26 cellular contexts compared by ENCODE assay signal in genomic region chr9:118215544-118215943, GRCh38.
DNase-seq lines count a peak whose midpoint lies in the region; ATAC-seq, FAIRE-seq and TF ChIP-seq lines count a peak whose summit lies in the region.
"Had no signal": no experiment of that assay in that cellular context is flagged by ENCODE, and none has a peak within 500 bp of the region (broad histone marks: within the 10 kb centered on the region; RNA-seq: fewer than 3 reads in every experiment).

No MANE protein-coding gene starts in this region.

- H2AFZ ChIP-seq in SK-N-SH (ENCODE audit: low read depth) (no peak overlapping the region), H1 (ENCODE audit: low read length) (no peak overlapping the region)

- H4K8ac ChIP-seq in H1 (ENCODE audit: extremely low read depth, insufficient read depth, low read length), result no peak overlapping the region

- no peaks in the 10 kb centered on the region for H3K27me3 ChIP-seq in SK-N-SH (ENCODE audit: insufficient read depth)
- no peaks in the 10 kb centered on the region for H3K27me3 ChIP-seq in H1 (replicated peaks in 1 of 4; ENCODE audit: control insufficient read depth in 3 of 4, extremely low read depth in 1 of 4, insufficient read depth in 3 of 4, low read length in 3 of 4)
- H3K27me3 ChIP-seq in thyroid gland, result no peaks in the 10 kb centered on the region
- H3K27me3 ChIP-seq: BLaER1 had no signal

- H2BK5ac ChIP-seq in H1 (ENCODE audit: low read depth, low read length), result no peak overlapping the region

- H3K18ac ChIP-seq in H1 (ENCODE audit: extremely low read depth, low read length), result no peak overlapping the region

- H3K9me3 Mint-ChIP-seq in activated naive CD4-positive, alpha-beta T cell treated with anti-CD3 and anti-CD28 coated beads, Interleukin-2, amount 50 U/mL, for 72 hours, result peaks cover 8 to 13% of the 10 kb centered on the region in 2 donors
- H3K9me3 Mint-ChIP-seq: H9 had no signal

- H3K27ac ChIP-seq in SK-N-SH (ENCODE audit: low read depth in 2 of 2, low read length in 1 of 2), result no peak overlapping the region
- H3K27ac ChIP-seq in H1 (ENCODE audit: low read depth, low read length), result no peak overlapping the region
- no peak overlapping the region for H3K27ac ChIP-seq in thyroid gland
- H3K27ac ChIP-seq: BLaER1, SK-N-MC had no signal

- H4K20me1 ChIP-seq in SK-N-SH (ENCODE audit: insufficient read depth) (no peaks in the 10 kb centered on the region), H1 (replicated peaks in 1 of 2; ENCODE audit: control insufficient read depth in 1 of 2, insufficient read depth in 2 of 2, low read length in 2 of 2) (no peaks in the 10 kb centered on the region)
- H4K20me1 ChIP-seq: BLaER1 had no signal

- H3K23ac ChIP-seq in H1 (ENCODE audit: insufficient read length), result no peak overlapping the region

- H3K36me3 ChIP-seq in SK-N-SH (replicated peaks in 1 of 2; ENCODE audit: control insufficient read depth in 1 of 2, insufficient read depth in 2 of 2, low read length in 1 of 2) (no peaks in the 10 kb centered on the region), H1 (ENCODE audit: control insufficient read depth in 2 of 4, insufficient read depth in 4 of 4, low read length in 3 of 4) (no peaks in the 10 kb centered on the region), thyroid gland (no peaks in the 10 kb centered on the region)
- H3K36me3 ChIP-seq: BLaER1 had no signal

- H2BK120ac ChIP-seq in H1 (replicated peaks; ENCODE audit: low read depth, low read length), result no peak overlapping the region

- no peak overlapping the region for H2BK15ac ChIP-seq in H1 (ENCODE audit: low read length)

- no peak overlapping the region for H2BK20ac ChIP-seq in H1 (ENCODE audit: low read length)

- no peak overlapping the region for H3K56ac ChIP-seq in H1 (replicated peaks; ENCODE audit: insufficient read length, low read depth, low read length)

- H3K36me3 Mint-ChIP-seq in activated naive CD4-positive, alpha-beta T cell treated with anti-CD3 and anti-CD28 coated beads, Interleukin-2, amount 50 U/mL, for 72 hours, result no peaks in the 10 kb centered on the region
- H3K36me3 Mint-ChIP-seq: T-cell had no signal

- no peaks in the 10 kb centered on the region for H3F3A ChIP-seq in SK-N-SH (replicated peaks; ENCODE audit: insufficient read depth)

- no peak overlapping the region for H3K14ac ChIP-seq in H1 (ENCODE audit: insufficient read length)

- no peak overlapping the region for H3K4ac ChIP-seq in H1 (replicated peaks; ENCODE audit: insufficient read length, low read depth, low read length)

- H3K9me3 ChIP-seq in SK-N-SH (no peaks in the 10 kb centered on the region), H1 (ENCODE audit: insufficient read depth in 2 of 2, low read depth in 1 of 2, low read length in 1 of 2) (no peaks in the 10 kb centered on the region), thyroid gland (no peaks in the 10 kb centered on the region)
- H3K9me3 ChIP-seq: BLaER1 had no signal

- no peaks in the 10 kb centered on the region for H3K79me1 ChIP-seq in H1 (ENCODE audit: low read depth, low read length)

- no peaks in the 10 kb centered on the region for H3K79me2 ChIP-seq in SK-N-SH (ENCODE audit: insufficient read depth)
- H3K79me2 ChIP-seq in H1 (ENCODE audit: control insufficient read depth in 1 of 2, insufficient read depth in 2 of 2, low read length in 2 of 2), result no peaks in the 10 kb centered on the region

- H3K9ac ChIP-seq in SK-N-SH, result no peak overlapping the region
- no peak overlapping the region for H3K9ac ChIP-seq in H1 (replicated peaks in 1 of 4; ENCODE audit: extremely low read depth in 1 of 4, low read depth in 3 of 4, low read length in 3 of 4)
- H3K9ac ChIP-seq: BLaER1 had no signal

- H3K9me2 ChIP-seq in SK-N-SH, result no peaks in the 10 kb centered on the region

- no peak overlapping the region for H3K4me3 ChIP-seq in SK-N-SH (ENCODE audit: low read depth in 2 of 2, low read length in 1 of 2)
- no peak overlapping the region for H3K4me3 ChIP-seq in H1 (ENCODE audit: extremely low read depth in 1 of 4, insufficient read depth in 2 of 4, low read depth in 3 of 4, low read length in 4 of 4)
- H3K4me3 ChIP-seq in thyroid gland (replicated peaks in 1 of 3), result no peak overlapping the region
- H3K4me3 ChIP-seq: BLaER1, K562, SK-N-MC had no signal

- no peak overlapping the region for H2BK12ac ChIP-seq in H1 (ENCODE audit: low read depth, low read length)

- DNase-seq in SK-N-SH (no peak), NCI-H69 (lab: John Stamatoyannopoulos, UW) (peak; percentile 37), H1 (ENCODE audit: low read depth in 1 of 2, low spot score in 2 of 2) (no peak), renal cortical epithelial cell (ENCODE audit: low read depth) (peak; percentile 2), thyroid gland (no peak)
- DNase-seq in activated CD4-positive, alpha-beta T cell treated with anti-CD3 and anti-CD28 coated beads, Interleukin-2, amount 50 U/mL, for 48 hours, result no peak
- DNase-seq in activated naive CD4-positive, alpha-beta T cell treated with anti-CD3 and anti-CD28 coated beads, Interleukin-2, amount 50 U/mL, for 72 hours (ENCODE audit: low spot score in 2 of 2), result no peak
- DNase-seq: CD4-positive, alpha-beta T cell; COR-L47; EL; GF-D8; H9; HFFc6; NCI-H1092; NCI-H146; NCI-H2029; NCI-H2227 treated with DMSO at 0.1 percent for 48 hours; NCI-H510A; PC-3; RPMI8226; SHP77 treated with DMSO at 0.1 percent for 48 hours; T-cell had no signal

- ATAC-seq in SK-N-SH treated with all-trans-retinoic acid at 6 μM for 48 hours, result no peak
- ATAC-seq in activated naive CD4-positive, alpha-beta T cell treated with anti-CD3 and anti-CD28 coated beads, Interleukin-2, amount 50 U/mL, for 72 hours, result no peak
- ATAC-seq: K562, PC-3, T-cell had no signal

- TF ChIP-seq CTCF in SK-N-SH (IDR thresholded peaks at IDR 0.05) (no peak), H1 (IDR thresholded peaks at IDR 0.05; ENCODE audit: control extremely low read depth in 1 of 3, insufficient read depth in 1 of 3, low read depth in 1 of 3, low read length in 3 of 3) (no peak), thyroid gland (IDR thresholded peaks at IDR 0.05) (no peak)

- intact Hi-C loops in thyroid gland (cut with DNase I), result no loop called here

- H3K23me2 ChIP-seq in H1 (ENCODE audit: low read depth, low read length), result no peaks in the 10 kb centered on the region; the same call in 1 of the 2 replicates

- TF ChIP-seq EP300 in SK-N-SH (IDR thresholded peaks at IDR 0.05; ENCODE audit: borderline replicate concordance in 1 of 2, low read depth in 1 of 2, low read length in 1 of 2) (no peak), H1 (IDR thresholded peaks at IDR 0.05; ENCODE audit: borderline replicate concordance in 1 of 2, low read depth in 2 of 2, low read length in 2 of 2) (no peak)

- no peak for FAIRE-seq in H1 (lab: Jason Lieb, UNC)
- FAIRE-seq: K562 had no signal

- CTCF ChIA-PET in SK-N-SH (lab: Yijun Ruan, JAX) (no interaction called here), H1 (lab: Charles Lee; ENCODE audit: partially characterized antibody) (interaction anchor here (0.7 to 1.5 kb wide), 3 partner anchors 9 to 296 kb away, joined by 3 to 4 read pairs (median 3); no protein-coding TSS in a partner anchor)

- no peak overlapping the region for H3K27ac Mint-ChIP-seq in activated naive CD4-positive, alpha-beta T cell treated with anti-CD3 and anti-CD28 coated beads, Interleukin-2, amount 50 U/mL, for 72 hours
- H3K27ac Mint-ChIP-seq: CD4-positive, alpha-beta T cell; H9; HFFc6; T-cell had no signal

- H3K4me2 ChIP-seq in SK-N-SH (no peak overlapping the region), H1 (ENCODE audit: insufficient read depth in 1 of 2, low read depth in 2 of 2, low read length in 2 of 2) (no peak overlapping the region)
- H3K4me2 ChIP-seq: BLaER1 had no signal

- H4K5ac ChIP-seq in H1 (ENCODE audit: insufficient read length, low read depth, low read length), result no peak overlapping the region

- POLR2A ChIA-PET in SK-N-SH (lab: Yijun Ruan, JAX), result no interaction called here
- POLR2A ChIA-PET in H1 (lab: Charles Lee; ENCODE audit: partially characterized antibody), result no interaction called here

- no peak overlapping the region for H2AK5ac ChIP-seq in H1 (ENCODE audit: low read depth, low read length)

- WGBS in SK-N-SH (ENCODE audit: low lambda C conversion rate), result 16% methylated on average over 1 of the region's 1 CpG
- WGBS in H1 (ENCODE audit: extremely low coverage in 1 of 2, insufficient coverage in 1 of 2, insufficient read length in 1 of 2, insufficient replicate concordance in 2 of 2, low coverage in 1 of 2, low lambda C conversion rate in 2 of 2, missing lambda C conversion rate in 1 of 2), 2 experiments, result 96% methylated on average over 1 of the region's 1 CpG; no CpG with 5 or more reads in 1 of the 2 experiments
- WGBS in thyroid gland, 2 donors, result 68 to 79% methylated on average over 1 of the region's 1 CpG

- H3K4me1 ChIP-seq in SK-N-SH (ENCODE audit: control insufficient read depth in 1 of 2, insufficient read depth in 2 of 2, low read depth in 1 of 2, low read length in 1 of 2) (no peaks in the 10 kb centered on the region), H1 (replicated peaks in 1 of 4; ENCODE audit: control insufficient read depth in 3 of 4, insufficient read depth in 4 of 4, low read length in 3 of 4) (no peaks in the 10 kb centered on the region), thyroid gland (no peaks in the 10 kb centered on the region)
- H3K4me1 ChIP-seq: BLaER1 had no signal

- no peak overlapping the region for H4K91ac ChIP-seq in H1 (replicated peaks; ENCODE audit: insufficient read length, low read length)

- TF ChIP-seq RAD21 in SK-N-SH (IDR thresholded peaks at IDR 0.05; ENCODE audit: low read length), result peak; percentile 29
- TF ChIP-seq RAD21 in H1 (IDR thresholded peaks at IDR 0.05 in 1 of 2, conservative IDR thresholded peaks at IDR 0.05 in 1 of 2; ENCODE audit: low read depth in 2 of 2, low read length in 2 of 2), result peak; percentile 33 to 41; a peak in 2 of 4 replicates

- no peak for TF ChIP-seq POLR2A in H1 (IDR thresholded peaks at IDR 0.05; ENCODE audit: control extremely low read depth in 1 of 2, low read depth in 2 of 2, low read length in 2 of 2)
- TF ChIP-seq POLR2A in thyroid gland (IDR thresholded peaks at IDR 0.05), result no peak

TF ChIP-seq in SK-N-SH, 30 proteins besides CTCF, POLR2A, EP300 and RAD21 (continues in another document):
- TF ChIP-seq JUND (IDR thresholded peaks at IDR 0.05), result no peak
- TF ChIP-seq TAF1 (IDR thresholded peaks at IDR 0.05; ENCODE audit: borderline replicate concordance, low read depth, low read length), result no peak

TF ChIP-seq in H1, 55 proteins besides CTCF, POLR2A, EP300 and RAD21:
- TF ChIP-seq GTF2F1 (IDR thresholded peaks at IDR 0.05; ENCODE audit: borderline replicate concordance, low read depth, low read length) (no peak), JUN (IDR thresholded peaks at IDR 0.05; ENCODE audit: low read depth, low read length) (no peak), RFX5 (IDR thresholded peaks at IDR 0.05; ENCODE audit: borderline replicate concordance, low read depth, low read length) (no peak), ZNF274 (IDR thresholded peaks at IDR 0.05; ENCODE audit: borderline replicate concordance, extremely low read depth, low read length) (no peak), CBX5 (IDR thresholded peaks at IDR 0.05; ENCODE audit: low read depth, low read length) (no peak)

Comparison
In these comparisons a context has a peak if more than half of its experiments do, and no peak if none do; other contexts are left out.
1. DNase-seq: peak in NCI-H69 (single experiment) and renal cortical epithelial cell (single experiment); none in SK-N-SH (single experiment), H1 (0 of 2), activated CD4-positive, alpha-beta T cell treated with anti-CD3 and anti-CD28 coated beads, Interleukin-2, amount 50 U/mL, for 48 hours (0 of 2), thyroid gland (0 of 2) and activated naive CD4-positive, alpha-beta T cell treated with anti-CD3 and anti-CD28 coated beads, Interleukin-2, amount 50 U/mL, for 72 hours (0 of 2).
2. Of the 17 proteins assayed by ChIP-seq in both H1 and SK-N-SH: peak only in H1: none; only in SK-N-SH: none; in both: RAD21; in neither: 16.